ENCODE assay signal across 8 cellular contexts in the genomic region with DNA sequence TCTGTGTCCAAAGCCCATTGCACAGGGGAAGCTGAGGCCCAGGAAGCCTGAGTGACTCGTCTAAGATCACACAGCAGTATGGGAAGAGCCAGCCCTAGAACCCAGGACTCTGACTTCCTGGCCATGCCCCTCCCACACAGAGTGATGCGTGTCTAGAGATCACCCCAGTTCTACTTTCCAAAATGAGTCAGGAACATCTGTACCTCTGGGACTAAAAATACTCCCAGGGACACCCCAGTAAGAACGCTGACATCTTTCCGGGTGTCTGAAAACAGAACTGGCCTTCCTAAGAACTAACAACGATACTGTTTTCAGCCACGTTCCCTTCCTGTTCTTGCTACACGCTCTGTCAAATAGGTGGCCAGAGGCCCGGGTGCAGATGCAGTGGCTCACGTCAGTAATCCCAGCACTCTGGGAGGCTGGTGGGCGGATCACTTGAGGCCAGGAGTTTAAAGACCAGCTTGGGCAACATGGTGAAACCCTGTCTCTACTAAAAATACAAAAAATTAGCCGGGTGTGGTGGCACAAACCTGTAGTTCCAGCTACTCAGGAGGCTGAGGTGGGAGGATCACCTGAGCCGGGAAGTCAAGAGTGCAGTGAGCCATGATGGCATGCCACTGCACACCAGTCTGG. TPM values are rescaled to one million over a fixed set of nuclear protein-coding genes. Genes with fewer than 3 reads are reported as not detected.
DNase-seq lines count a peak whose midpoint lies in the region; ATAC-seq, FAIRE-seq and TF ChIP-seq lines count a peak whose summit lies in the region.

No MANE protein-coding gene starts in this region.

- H3K9me2 ChIP-seq in OCI-LY7 (ENCODE audit: insufficient read depth, low read length) = no peaks in the 10 kb centered on the region

- POLR2A ChIA-PET in OCI-LY7 (lab: Charles Lee) = interaction anchor here (0.7 kb wide), 1 partner anchor 248 kb away, joined by 3 read pairs; no protein-coding TSS in a partner anchor

- H3K4me2 ChIP-seq in OCI-LY7 (ENCODE audit: low read length) = no peak overlapping the region

- H3K9me3 ChIP-seq in OCI-LY7 (ENCODE audit: low read length) = no peaks in the 10 kb centered on the region

- ATAC-seq in GM18873 (IDR thresholded peaks at IDR 0.05; ENCODE audit: low FRiP score, unreplicated experiment) = peak; percentile 68
- ATAC-seq in HG02610 (IDR thresholded peaks at IDR 0.05; ENCODE audit: unreplicated experiment) = peak; percentile 88
- ATAC-seq in left lobe of liver = peak; percentile 35

- intact Hi-C loops in OCI-LY7 (cut with micrococcal nuclease; ENCODE audit: unreplicated experiment) = no loop called here

- DNase-seq in OCI-LY7 (ENCODE audit: low spot score) (no peak), left lobe of liver (ENCODE audit: low spot score) (no peak), GM03348 (ENCODE audit: low spot score) (no peak), NCI-H1105 (lab: John Stamatoyannopoulos, UW) (no peak), HTR-8/SVneo (ENCODE audit: insufficient read length, low spot score) (no peak), middle frontal gyrus (ENCODE audit: extremely low spot score, low spot score) (no peak)

- H2AFZ ChIP-seq in OCI-LY7 (ENCODE audit: low read length) = peak overlapping the region; percentile 57

- no peak overlapping the region for H3K27ac ChIP-seq in OCI-LY7 (ENCODE audit: low read depth, low read length, poor library complexity, severe bottlenecking)

- no peaks in the 10 kb centered on the region for H4K20me1 ChIP-seq in OCI-LY7 (ENCODE audit: insufficient read depth, low read length)

- no peaks in the 10 kb centered on the region for H3K4me1 ChIP-seq in OCI-LY7 (ENCODE audit: insufficient read depth, low read length, poor library complexity, severe bottlenecking)

- no peaks in the 10 kb centered on the region for H3K79me2 ChIP-seq in OCI-LY7 (ENCODE audit: insufficient read depth, low read depth, low read length)

- TF ChIP-seq CTCF in OCI-LY7 (conservative IDR thresholded peaks at IDR 0.05; ENCODE audit: low read length) = no peak

- H3K4me3 ChIP-seq in OCI-LY7 (ENCODE audit: low read depth, low read length, poor library complexity, severe bottlenecking) = no peak overlapping the region

- no peak for FAIRE-seq in HTR-8/SVneo (lab: Jason Lieb, UNC)

- CTCF ChIA-PET in OCI-LY7 (lab: Charles Lee; ENCODE audit: unreplicated experiment) = no interaction called here

- H3K36me3 ChIP-seq in OCI-LY7 (ENCODE audit: insufficient read depth, low read length) = no peaks in the 10 kb centered on the region

- BruUV-seq in OCI-LY7 (replicated peaks; lab: Mats Ljungman, UMichigan) = no TSS peak

RNA-seq across cellular contexts. Expression of gene PDGFB, which starts 21.7 kb away (rescaled TPM):
- total RNA-seq in OCI-LY7 (2014; rRNA removed; shearing (Covaris generic)) = not detected in 2 replicates
- total RNA-seq in OCI-LY7 (2022) (0.13 and 0.27 TPM in 2 replicates), left lobe of liver (0.43 TPM)

RNA-seq across cellular contexts. Expression of gene RPL3, which starts 52.9 kb away (rescaled TPM):
- 2,313 and 2,662 TPM in 2 replicates for total RNA-seq in OCI-LY7 (2014; rRNA removed; shearing (Covaris generic))
- total RNA-seq in OCI-LY7 (2022) (2,385 and 2,457 TPM in 2 replicates), left lobe of liver (862 TPM)

Comparison
In these comparisons a context has a peak if more than half of its experiments do, and no peak if none do; other contexts are left out.
1. ATAC-seq: peak in every context shown above with its lines; median percentile 88 in HG02610; 68 in GM18873; 35 in left lobe of liver.